In genomic region chr15:64730151-64730550, GRCh38 we compare ENCODE assay signal across 28 cellular contexts. TPM values are rescaled to one million over a fixed set of nuclear protein-coding genes. Genes with fewer than 3 reads are reported as not detected.
"Had no signal": no experiment of that assay in that cellular context is flagged by ENCODE, and none has a peak within 500 bp of the region (broad histone marks: within the 10 kb centered on the region; RNA-seq: fewer than 3 reads in every experiment).

No MANE protein-coding gene starts in this region.

- H3K4me3 ChIP-seq: stomach, suprapubic skin, testis, thoracic aorta, thyroid gland, tibial artery, tibial nerve, transverse colon, upper lobe of left lung, upper lobe of right lung, uterus, vagina had no signal

- ATAC-seq: stimulated activated effector memory CD8-positive, alpha-beta T cell treated with anti-CD3 and anti-CD28 coated beads, Interleukin-12 subunit alpha, Interleukin-12 subunit beta, amount 100 ng/mL, for 72 hours; stimulated activated memory B cell treated with anti-CD40 and anti-IgM and Interleukin-4, amounts not matched to agents 10 μg/mL and 1 μg/mL and 100 μg/mL, for 72 hours; stimulated activated naive B cell treated with anti-CD40 and anti-IgM and Interleukin-4, amounts not matched to agents 10 μg/mL and 1 μg/mL and 100 μg/mL, for 72 hours; stimulated activated naive CD8-positive, alpha-beta T cell treated with anti-CD3 and anti-CD28 coated beads, Interleukin-15, amount 100 ng/mL, for 72 hours; stimulated activated naive CD8-positive, alpha-beta T cell treated with anti-CD3 and anti-CD28 coated beads, Interleukin-15, Interleukin-2, amounts not matched to agents 100 U/mL and 50 U/mL, for 24 hours; upper lobe of right lung had no signal

- H3K27me3 ChIP-seq: stomach, suprapubic skin, testis, thyroid gland, tibial artery, tibial nerve, upper lobe of left lung, upper lobe of right lung, uterus, vagina had no signal

- H3K27ac Mint-ChIP-seq: stimulated activated effector memory CD8-positive, alpha-beta T cell treated with anti-CD3 and anti-CD28 coated beads, Interleukin-12 subunit alpha, Interleukin-12 subunit beta, amount 100 ng/mL, for 72 hours; stimulated activated memory B cell treated with anti-CD40 and anti-IgM and Interleukin-4, amounts not matched to agents 10 μg/mL and 1 μg/mL and 100 μg/mL, for 72 hours; stimulated activated naive B cell treated with anti-CD40 and anti-IgM and Interleukin-4, amounts not matched to agents 10 μg/mL and 1 μg/mL and 100 μg/mL, for 72 hours; stimulated activated naive CD8-positive, alpha-beta T cell treated with anti-CD3 and anti-CD28 coated beads, Interleukin-15, amount 100 ng/mL, for 72 hours; stimulated activated naive CD8-positive, alpha-beta T cell treated with anti-CD3 and anti-CD28 coated beads, Interleukin-15, Interleukin-2, amounts not matched to agents 100 ng/mL and 50 ng/mL, for 24 hours; type B pancreatic cell had no signal

- H3K9me3 Mint-ChIP-seq: stimulated activated effector memory CD8-positive, alpha-beta T cell treated with anti-CD3 and anti-CD28 coated beads, Interleukin-12 subunit alpha, Interleukin-12 subunit beta, amount 100 ng/mL, for 72 hours; stimulated activated memory B cell treated with anti-CD40 and anti-IgM and Interleukin-4, amounts not matched to agents 10 μg/mL and 1 μg/mL and 100 μg/mL, for 72 hours; stimulated activated naive B cell treated with anti-CD40 and anti-IgM and Interleukin-4, amounts not matched to agents 10 μg/mL and 1 μg/mL and 100 μg/mL, for 72 hours; stimulated activated naive CD8-positive, alpha-beta T cell treated with anti-CD3 and anti-CD28 coated beads, Interleukin-15, amount 100 ng/mL, for 72 hours; stimulated activated naive CD8-positive, alpha-beta T cell treated with anti-CD3 and anti-CD28 coated beads, Interleukin-15, Interleukin-2, amounts not matched to agents 100 ng/mL and 50 ng/mL, for 24 hours; type B pancreatic cell had no signal

- H3K9me3 ChIP-seq: stomach, suprapubic skin, testis, thoracic aorta, thyroid gland, tibial artery, tibial nerve, transverse colon, upper lobe of left lung, upper lobe of right lung, uterus, vagina had no signal

- H3K27ac ChIP-seq: stomach, suprapubic skin, testis, thoracic aorta, thyroid gland, tibial artery, tibial nerve, transverse colon, upper lobe of left lung, upper lobe of right lung, uterus, vagina had no signal

- H3K4me1 ChIP-seq: upper lobe of right lung, uterus, vagina had no signal

- H3K36me3 ChIP-seq: suprapubic skin, thoracic aorta, thyroid gland, tibial nerve, transverse colon, upper lobe of left lung, upper lobe of right lung, uterus, vagina had no signal

- DNase-seq: stimulated activated CD4-positive, alpha-beta T cell treated with anti-CD3 and anti-CD28 coated beads, Interleukin-2, amount 100 ng/mL, for 48 hours; stimulated activated CD4-positive, alpha-beta T cell treated with anti-CD3 and anti-CD28 coated beads, Interleukin-4, amount 100 ng/mL, for 1 hour; stimulated activated CD4-positive, alpha-beta T cell treated with anti-CD3 and anti-CD28 coated beads, Interleukin-4, amount 100 ng/mL, for 24 hours; stimulated activated CD4-positive, alpha-beta T cell treated with anti-CD3 and anti-CD28 coated beads, Interleukin-4, amount 100 ng/mL, for 4 hours; stimulated activated CD8-positive, alpha-beta memory T cell treated with anti-CD3 and anti-CD28 coated beads, Interleukin-4, amount 100 ng/mL, for 48 hours; stimulated activated naive B cell treated with anti-CD40 and anti-IgM and Interleukin-4, amounts not matched to agents 10 μg/mL and 1 μg/mL and 100 μg/mL, for 72 hours; stimulated activated naive CD4-positive, alpha-beta T cell; stimulated activated naive CD4-positive, alpha-beta T cell treated with Interleukin-2 at 50 U/mL for 16 hours; stimulated activated naive CD8-positive, alpha-beta T cell treated with anti-CD3 and anti-CD28 coated beads, Interleukin-15, amount 100 ng/mL, for 72 hours; stimulated activated naive CD8-positive, alpha-beta T cell treated with anti-CD3 and anti-CD28 coated beads, Interleukin-15, Interleukin-2, amounts not matched to agents 100 U/mL and 50 U/mL, for 24 hours; stomach; substantia nigra; testis; thyroid gland; tibial artery; transverse colon; upper lobe of left lung; upper lobe of right lung; uterus had no signal

- H3K4me3 Mint-ChIP-seq: stimulated activated effector memory CD8-positive, alpha-beta T cell treated with anti-CD3 and anti-CD28 coated beads, Interleukin-12 subunit alpha, Interleukin-12 subunit beta, amount 100 ng/mL, for 72 hours; stimulated activated memory B cell treated with anti-CD40 and anti-IgM and Interleukin-4, amounts not matched to agents 10 μg/mL and 1 μg/mL and 100 μg/mL, for 72 hours; stimulated activated naive B cell treated with anti-CD40 and anti-IgM and Interleukin-4, amounts not matched to agents 10 μg/mL and 1 μg/mL and 100 μg/mL, for 72 hours; stimulated activated naive CD8-positive, alpha-beta T cell treated with anti-CD3 and anti-CD28 coated beads, Interleukin-15, amount 100 ng/mL, for 72 hours; stimulated activated naive CD8-positive, alpha-beta T cell treated with anti-CD3 and anti-CD28 coated beads, Interleukin-15, Interleukin-2, amounts not matched to agents 100 ng/mL and 50 ng/mL, for 24 hours; type B pancreatic cell had no signal

- H3K27me3 Mint-ChIP-seq: stimulated activated memory B cell treated with anti-CD40 and anti-IgM and Interleukin-4, amounts not matched to agents 10 μg/mL and 1 μg/mL and 100 μg/mL, for 72 hours; stimulated activated naive B cell treated with anti-CD40 and anti-IgM and Interleukin-4, amounts not matched to agents 10 μg/mL and 1 μg/mL and 100 μg/mL, for 72 hours; stimulated activated naive CD8-positive, alpha-beta T cell treated with anti-CD3 and anti-CD28 coated beads, Interleukin-15, amount 100 ng/mL, for 72 hours; stimulated activated naive CD8-positive, alpha-beta T cell treated with anti-CD3 and anti-CD28 coated beads, Interleukin-15, Interleukin-2, amounts not matched to agents 100 ng/mL and 50 ng/mL, for 24 hours; type B pancreatic cell had no signal

- H3K36me3 Mint-ChIP-seq: stimulated activated effector memory CD8-positive, alpha-beta T cell treated with anti-CD3 and anti-CD28 coated beads, Interleukin-12 subunit alpha, Interleukin-12 subunit beta, amount 100 ng/mL, for 72 hours; stimulated activated memory B cell treated with anti-CD40 and anti-IgM and Interleukin-4, amounts not matched to agents 10 μg/mL and 1 μg/mL and 100 μg/mL, for 72 hours; stimulated activated naive B cell treated with anti-CD40 and anti-IgM and Interleukin-4, amounts not matched to agents 10 μg/mL and 1 μg/mL and 100 μg/mL, for 72 hours; type B pancreatic cell had no signal

RNA-seq across cellular contexts. Expression of gene RBPMS2, which starts 45.2 kb away (rescaled TPM):
- total RNA-seq: temporal lobe had no signal
